Comparison of ENCODE assay signal across 26 cellular contexts in genomic region chr5:60260658-60261057, GRCh38.
"Had no signal": no experiment of that assay in that cellular context is flagged by ENCODE, and none has a peak within 500 bp of the region (broad histone marks: within the 10 kb centered on the region; RNA-seq: fewer than 3 reads in every experiment).

No MANE protein-coding gene starts in this region.

- H3K9me3 ChIP-seq: breast epithelium, esophagus muscularis mucosa, left lung, lower lobe of right lung, thoracic aorta had no signal

- H3K9me3 Mint-ChIP-seq: activated CD8-positive, alpha-beta T cell treated with anti-CD3 and anti-CD28 coated beads for 36 hours; neural progenitor cell; WTC11 had no signal

- ATAC-seq: activated CD8-positive, alpha-beta T cell treated with anti-CD3 and anti-CD28 coated beads for 36 hours; activated naive CD4-positive, alpha-beta T cell treated with anti-CD3 and anti-CD28 coated beads, Interleukin-2, amount 50 U/mL, for 72 hours; left lung; lower lobe of right lung; natural killer cell; right cardiac atrium; WTC11 had no signal

- H3K4me3 Mint-ChIP-seq: activated CD8-positive, alpha-beta T cell treated with anti-CD3 and anti-CD28 coated beads for 36 hours; natural killer cell; neural progenitor cell; stimulated activated naive CD8-positive, alpha-beta T cell treated with anti-CD3 and anti-CD28 coated beads, Interleukin-15, Interleukin-2, amounts not matched to agents 100 ng/mL and 50 ng/mL, for 24 hours; WTC11 had no signal

- H3K27me3 ChIP-seq: breast epithelium, esophagus muscularis mucosa, left lung, neural progenitor cell had no signal

- H3K27me3 Mint-ChIP-seq: activated CD8-positive, alpha-beta T cell treated with anti-CD3 and anti-CD28 coated beads for 36 hours; stimulated activated naive CD8-positive, alpha-beta T cell treated with anti-CD3 and anti-CD28 coated beads, Interleukin-15, Interleukin-2, amounts not matched to agents 100 ng/mL and 50 ng/mL, for 24 hours had no signal

- H3K4me1 ChIP-seq: breast epithelium, lower lobe of right lung had no signal

- H3K4me2 ChIP-seq: neural progenitor cell had no signal

- H3K27ac ChIP-seq: breast epithelium, esophagus muscularis mucosa, lower lobe of right lung, neural progenitor cell, thoracic aorta had no signal

- FAIRE-seq: frontal cortex, urothelium cell line had no signal

- H3K36me3 Mint-ChIP-seq: activated naive CD4-positive, alpha-beta T cell treated with anti-CD3 and anti-CD28 coated beads, Interleukin-2, amount 50 U/mL, for 72 hours; natural killer cell; neural progenitor cell; WTC11 had no signal

- H3K27ac Mint-ChIP-seq: activated CD8-positive, alpha-beta T cell treated with anti-CD3 and anti-CD28 coated beads for 36 hours; activated naive CD4-positive, alpha-beta T cell treated with anti-CD3 and anti-CD28 coated beads, Interleukin-2, amount 50 U/mL, for 72 hours; natural killer cell; neural progenitor cell; stimulated activated naive CD8-positive, alpha-beta T cell treated with anti-CD3 and anti-CD28 coated beads, Interleukin-15, Interleukin-2, amounts not matched to agents 100 ng/mL and 50 ng/mL, for 24 hours; WTC11 had no signal

- DNase-seq: activated CD4-positive, alpha-beta T cell treated with anti-CD3 and anti-CD28 coated beads for 1 hour; activated CD4-positive, alpha-beta T cell treated with anti-CD3 and anti-CD28 coated beads, Interleukin-2, amount 50 U/mL, for 1 hour; activated CD8-positive, alpha-beta T cell treated with anti-CD3 and anti-CD28 coated beads for 36 hours; activated naive CD4-positive, alpha-beta T cell; activated T-cell treated with anti-CD3 and anti-CD28 coated beads, Interleukin-2, amount 50 U/mL, for 48 hours; central memory CD4-positive, alpha-beta T cell; dermis blood vessel endothelial cell; effector CD4-positive, alpha-beta T cell; kidney glomerular epithelial cell; left lung; lower lobe of right lung; mesendoderm; natural killer cell; posterior cingulate gyrus; right cardiac atrium; stimulated activated CD4-positive, alpha-beta T cell treated with anti-CD3 and anti-CD28 coated beads, Interleukin-4, amount 100 ng/mL, for 1 hour; T1000 had no signal

- H3K4me1 Mint-ChIP-seq: natural killer cell had no signal

- H3K4me3 ChIP-seq: breast epithelium, esophagus muscularis mucosa, left lung, lower lobe of right lung, neural progenitor cell, thoracic aorta had no signal
